1 cellular context compared by ENCODE assay signal in the genomic region with DNA sequence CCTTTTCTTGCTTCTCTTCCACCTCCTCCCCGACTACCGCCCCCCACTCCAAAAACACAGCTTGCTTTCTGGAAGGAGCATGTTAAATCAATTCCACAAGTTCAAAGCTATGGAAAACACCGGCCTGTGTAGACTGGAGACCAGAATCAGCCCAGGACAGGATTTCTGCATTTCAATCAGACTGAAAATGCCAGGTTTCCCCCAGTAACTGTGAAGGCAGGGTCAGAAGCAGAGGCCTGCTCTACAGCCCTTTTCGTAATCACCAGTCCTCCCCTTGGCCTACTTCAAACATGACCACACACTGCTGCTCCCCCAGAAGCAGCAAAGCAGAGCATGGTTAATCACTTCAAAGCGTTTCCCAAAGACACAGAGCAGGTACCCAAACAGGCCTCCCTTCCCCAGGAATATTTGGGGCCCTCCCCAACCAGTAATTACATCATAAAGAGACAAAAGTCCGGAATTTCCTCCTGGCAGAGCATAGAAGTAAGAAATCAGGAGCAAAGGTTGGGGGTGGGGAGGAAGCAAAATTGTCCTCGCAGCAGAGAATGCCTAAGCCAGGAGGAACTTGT.
TF ChIP-seq lines count a peak whose summit lies in the region.

No MANE protein-coding gene starts in this region.

TF ChIP-seq in HepG2, 621 proteins besides CTCF, POLR2A, EP300 and RAD21 (continued from another document and continues in another):
- TF ChIP-seq, protein P1, sequence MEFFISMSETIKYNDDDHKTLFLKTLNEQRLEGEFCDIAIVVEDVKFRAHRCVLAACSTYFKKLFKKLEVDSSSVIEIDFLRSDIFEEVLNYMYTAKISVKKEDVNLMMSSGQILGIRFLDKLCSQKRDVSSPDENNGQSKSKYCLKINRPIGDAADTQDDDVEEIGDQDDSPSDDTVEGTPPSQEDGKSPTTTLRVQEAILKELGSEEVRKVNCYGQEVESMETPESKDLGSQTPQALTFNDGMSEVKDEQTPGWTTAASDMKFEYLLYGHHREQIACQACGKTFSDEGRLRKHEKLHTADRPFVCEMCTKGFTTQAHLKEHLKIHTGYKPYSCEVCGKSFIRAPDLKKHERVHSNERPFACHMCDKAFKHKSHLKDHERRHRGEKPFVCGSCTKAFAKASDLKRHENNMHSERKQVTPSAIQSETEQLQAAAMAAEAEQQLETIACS (CRISPR knock-in tag; IDR thresholded peaks at IDR 0.05), result no peak
- peak; percentile 89; the same call in 1 of the 2 replicates for TF ChIP-seq ZZZ3 (CRISPR knock-in tag; IDR thresholded peaks at IDR 0.05; ENCODE audit: borderline replicate concordance)
- TF ChIP-seq, protein P2, sequence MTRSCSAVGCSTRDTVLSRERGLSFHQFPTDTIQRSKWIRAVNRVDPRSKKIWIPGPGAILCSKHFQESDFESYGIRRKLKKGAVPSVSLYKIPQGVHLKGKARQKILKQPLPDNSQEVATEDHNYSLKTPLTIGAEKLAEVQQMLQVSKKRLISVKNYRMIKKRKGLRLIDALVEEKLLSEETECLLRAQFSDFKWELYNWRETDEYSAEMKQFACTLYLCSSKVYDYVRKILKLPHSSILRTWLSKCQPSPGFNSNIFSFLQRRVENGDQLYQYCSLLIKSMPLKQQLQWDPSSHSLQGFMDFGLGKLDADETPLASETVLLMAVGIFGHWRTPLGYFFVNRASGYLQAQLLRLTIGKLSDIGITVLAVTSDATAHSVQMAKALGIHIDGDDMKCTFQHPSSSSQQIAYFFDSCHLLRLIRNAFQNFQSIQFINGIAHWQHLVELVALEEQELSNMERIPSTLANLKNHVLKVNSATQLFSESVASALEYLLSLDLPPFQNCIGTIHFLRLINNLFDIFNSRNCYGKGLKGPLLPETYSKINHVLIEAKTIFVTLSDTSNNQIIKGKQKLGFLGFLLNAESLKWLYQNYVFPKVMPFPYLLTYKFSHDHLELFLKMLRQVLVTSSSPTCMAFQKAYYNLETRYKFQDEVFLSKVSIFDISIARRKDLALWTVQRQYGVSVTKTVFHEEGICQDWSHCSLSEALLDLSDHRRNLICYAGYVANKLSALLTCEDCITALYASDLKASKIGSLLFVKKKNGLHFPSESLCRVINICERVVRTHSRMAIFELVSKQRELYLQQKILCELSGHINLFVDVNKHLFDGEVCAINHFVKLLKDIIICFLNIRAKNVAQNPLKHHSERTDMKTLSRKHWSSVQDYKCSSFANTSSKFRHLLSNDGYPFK (CRISPR knock-in tag; IDR thresholded peaks at IDR 0.05; ENCODE audit: borderline replicate concordance), result no peak
- no peak for TF ChIP-seq HMGA1 (CRISPR knock-in tag; conservative IDR thresholded peaks at IDR 0.05)
- peak; percentile 68; the same call in 1 of the 2 replicates for TF ChIP-seq ZNF589 (CRISPR knock-in tag; conservative IDR thresholded peaks at IDR 0.05)
- peak; percentile 90 for TF ChIP-seq CREM (IDR thresholded peaks at IDR 0.05)
- no peak for TF ChIP-seq CREM (CRISPR knock-in tag; IDR thresholded peaks at IDR 0.05)
- TF ChIP-seq ZNF343 (CRISPR knock-in tag; IDR thresholded peaks at IDR 0.05), result 0 out of 2 replicates have a peak, but pooled peaks have one; percentile 20
- TF ChIP-seq ZNF333 (CRISPR knock-in tag; IDR thresholded peaks at IDR 0.05; ENCODE audit: borderline replicate concordance), result no peak
- TF ChIP-seq, protein P3, sequence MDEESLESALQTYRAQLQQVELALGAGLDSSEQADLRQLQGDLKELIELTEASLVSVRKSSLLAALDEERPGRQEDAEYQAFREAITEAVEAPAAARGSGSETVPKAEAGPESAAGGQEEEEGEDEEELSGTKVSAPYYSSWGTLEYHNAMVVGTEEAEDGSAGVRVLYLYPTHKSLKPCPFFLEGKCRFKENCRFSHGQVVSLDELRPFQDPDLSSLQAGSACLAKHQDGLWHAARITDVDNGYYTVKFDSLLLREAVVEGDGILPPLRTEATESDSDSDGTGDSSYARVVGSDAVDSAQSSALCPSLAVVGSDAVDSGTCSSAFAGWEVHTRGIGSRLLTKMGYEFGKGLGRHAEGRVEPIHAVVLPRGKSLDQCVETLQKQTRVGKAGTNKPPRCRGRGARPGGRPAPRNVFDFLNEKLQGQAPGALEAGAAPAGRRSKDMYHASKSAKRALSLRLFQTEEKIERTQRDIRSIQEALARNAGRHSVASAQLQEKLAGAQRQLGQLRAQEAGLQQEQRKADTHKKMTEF (CRISPR knock-in tag; IDR thresholded peaks at IDR 0.05), result peak; percentile 93; the same call in 1 of the 2 replicates
- no peak for TF ChIP-seq PCBP2 (optimal IDR thresholded peaks at IDR 0.05; ENCODE audit: low read depth, low read length, poor library complexity, severe bottlenecking)
- TF ChIP-seq ZNF724P (CRISPR knock-in tag; IDR thresholded peaks at IDR 0.05; ENCODE audit: borderline replicate concordance), result no peak
- no peak for TF ChIP-seq DNMT3B (CRISPR knock-in tag; conservative IDR thresholded peaks at IDR 0.05)
- peak; percentile 81; the same call in 1 of the 2 replicates for TF ChIP-seq FOXK1 (CRISPR knock-in tag; IDR thresholded peaks at IDR 0.05; ENCODE audit: borderline replicate concordance, low read depth)
- no peak for TF ChIP-seq FOXM1 (CRISPR knock-in tag; IDR thresholded peaks at IDR 0.05)
- no peak for TF ChIP-seq ZNF468 (CRISPR knock-in tag; IDR thresholded peaks at IDR 0.05)
- no peak for TF ChIP-seq ARNT (IDR thresholded peaks at IDR 0.05)
- TF ChIP-seq TCF12 (IDR thresholded peaks at IDR 0.05), result no peak
- no peak for TF ChIP-seq TCF12 (CRISPR knock-in tag; IDR thresholded peaks at IDR 0.05)
- TF ChIP-seq ZFP1 (CRISPR knock-in tag; IDR thresholded peaks at IDR 0.05), result peak; percentile 77; the same call in 1 of the 2 replicates
- TF ChIP-seq, protein P4, sequence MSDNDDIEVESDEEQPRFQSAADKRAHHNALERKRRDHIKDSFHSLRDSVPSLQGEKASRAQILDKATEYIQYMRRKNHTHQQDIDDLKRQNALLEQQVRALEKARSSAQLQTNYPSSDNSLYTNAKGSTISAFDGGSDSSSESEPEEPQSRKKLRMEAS (IDR thresholded peaks at IDR 0.05), result peak; percentile 76
- TF ChIP-seq, protein P5, sequence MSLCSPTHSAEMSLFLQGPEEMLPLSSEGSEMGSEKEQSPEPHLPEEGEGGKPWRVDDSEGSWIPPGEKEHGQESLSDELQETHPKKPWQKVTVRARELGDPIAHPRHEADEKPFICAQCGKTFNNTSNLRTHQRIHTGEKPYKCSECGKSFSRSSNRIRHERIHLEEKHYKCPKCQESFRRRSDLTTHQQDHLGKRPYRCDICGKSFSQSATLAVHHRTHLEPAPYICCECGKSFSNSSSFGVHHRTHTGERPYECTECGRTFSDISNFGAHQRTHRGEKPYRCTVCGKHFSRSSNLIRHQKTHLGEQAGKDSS (CRISPR knock-in tag; IDR thresholded peaks at IDR 0.05; ENCODE audit: borderline replicate concordance, low read depth), result peak; percentile 50; the same call in 1 of the 2 replicates
- TF ChIP-seq SRSF4 (IDR thresholded peaks at IDR 0.05; ENCODE audit: low read depth, low read length, poor library complexity, severe bottlenecking), result no peak
- TF ChIP-seq RORA (CRISPR knock-in tag; IDR thresholded peaks at IDR 0.05), result no peak
- TF ChIP-seq, protein P6, sequence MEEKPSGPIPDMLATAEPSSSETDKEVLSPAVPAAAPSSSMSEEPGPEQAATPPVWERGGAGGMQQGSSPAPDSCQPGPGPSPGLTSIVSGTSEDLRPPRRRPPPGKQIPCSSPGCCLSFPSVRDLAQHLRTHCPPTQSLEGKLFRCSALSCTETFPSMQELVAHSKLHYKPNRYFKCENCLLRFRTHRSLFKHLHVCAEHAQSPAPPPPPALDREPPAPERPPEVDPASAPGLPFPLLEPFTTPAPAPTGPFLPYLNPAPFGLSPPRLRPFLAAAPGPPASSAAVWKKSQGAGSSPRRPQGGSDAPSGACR (CRISPR knock-in tag; IDR thresholded peaks at IDR 0.05), result 0 out of 2 replicates have a peak, but pooled peaks have one; percentile 74
- TF ChIP-seq PHF21A (CRISPR knock-in tag; IDR thresholded peaks at IDR 0.05), result peak; percentile 99
- peak; percentile 86; the same call in 1 of the 2 replicates for TF ChIP-seq RXRA (CRISPR knock-in tag; IDR thresholded peaks at IDR 0.05)
- TF ChIP-seq, protein P7, sequence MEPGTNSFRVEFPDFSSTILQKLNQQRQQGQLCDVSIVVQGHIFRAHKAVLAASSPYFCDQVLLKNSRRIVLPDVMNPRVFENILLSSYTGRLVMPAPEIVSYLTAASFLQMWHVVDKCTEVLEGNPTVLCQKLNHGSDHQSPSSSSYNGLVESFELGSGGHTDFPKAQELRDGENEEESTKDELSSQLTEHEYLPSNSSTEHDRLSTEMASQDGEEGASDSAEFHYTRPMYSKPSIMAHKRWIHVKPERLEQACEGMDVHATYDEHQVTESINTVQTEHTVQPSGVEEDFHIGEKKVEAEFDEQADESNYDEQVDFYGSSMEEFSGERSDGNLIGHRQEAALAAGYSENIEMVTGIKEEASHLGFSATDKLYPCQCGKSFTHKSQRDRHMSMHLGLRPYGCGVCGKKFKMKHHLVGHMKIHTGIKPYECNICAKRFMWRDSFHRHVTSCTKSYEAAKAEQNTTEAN (CRISPR knock-in tag; conservative IDR thresholded peaks at IDR 0.05), result peak; percentile 60; the same call in 1 of the 2 replicates
- TF ChIP-seq, protein P8, sequence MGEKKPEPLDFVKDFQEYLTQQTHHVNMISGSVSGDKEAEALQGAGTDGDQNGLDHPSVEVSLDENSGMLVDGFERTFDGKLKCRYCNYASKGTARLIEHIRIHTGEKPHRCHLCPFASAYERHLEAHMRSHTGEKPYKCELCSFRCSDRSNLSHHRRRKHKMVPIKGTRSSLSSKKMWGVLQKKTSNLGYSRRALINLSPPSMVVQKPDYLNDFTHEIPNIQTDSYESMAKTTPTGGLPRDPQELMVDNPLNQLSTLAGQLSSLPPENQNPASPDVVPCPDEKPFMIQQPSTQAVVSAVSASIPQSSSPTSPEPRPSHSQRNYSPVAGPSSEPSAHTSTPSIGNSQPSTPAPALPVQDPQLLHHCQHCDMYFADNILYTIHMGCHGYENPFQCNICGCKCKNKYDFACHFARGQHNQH (CRISPR knock-in tag; IDR thresholded peaks at IDR 0.05), result peak; percentile 80
- peak in 1 of 2 experiments; percentile 36; a peak in 1 of 4 replicates for TF ChIP-seq NR2F1 (CRISPR knock-in tag; IDR thresholded peaks at IDR 0.05)
- TF ChIP-seq ZNF550 (CRISPR knock-in tag; IDR thresholded peaks at IDR 0.05; ENCODE audit: borderline replicate concordance), result no peak
- no peak for TF ChIP-seq ZNF282 (IDR thresholded peaks at IDR 0.05; ENCODE audit: partially characterized antibody)
- TF ChIP-seq, protein P9, sequence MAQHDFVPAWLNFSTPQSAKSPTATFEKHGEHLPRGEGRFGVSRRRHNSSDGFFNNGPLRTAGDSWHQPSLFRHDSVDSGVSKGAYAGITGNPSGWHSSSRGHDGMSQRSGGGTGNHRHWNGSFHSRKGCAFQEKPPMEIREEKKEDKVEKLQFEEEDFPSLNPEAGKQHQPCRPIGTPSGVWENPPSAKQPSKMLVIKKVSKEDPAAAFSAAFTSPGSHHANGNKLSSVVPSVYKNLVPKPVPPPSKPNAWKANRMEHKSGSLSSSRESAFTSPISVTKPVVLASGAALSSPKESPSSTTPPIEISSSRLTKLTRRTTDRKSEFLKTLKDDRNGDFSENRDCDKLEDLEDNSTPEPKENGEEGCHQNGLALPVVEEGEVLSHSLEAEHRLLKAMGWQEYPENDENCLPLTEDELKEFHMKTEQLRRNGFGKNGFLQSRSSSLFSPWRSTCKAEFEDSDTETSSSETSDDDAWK (CRISPR knock-in tag; IDR thresholded peaks at IDR 0.05), result no peak
- no peak for TF ChIP-seq ZNF713 (CRISPR knock-in tag; IDR thresholded peaks at IDR 0.05)
- peak; percentile 54 for TF ChIP-seq ISL2 (CRISPR knock-in tag; IDR thresholded peaks at IDR 0.05)
- TF ChIP-seq, protein P10, sequence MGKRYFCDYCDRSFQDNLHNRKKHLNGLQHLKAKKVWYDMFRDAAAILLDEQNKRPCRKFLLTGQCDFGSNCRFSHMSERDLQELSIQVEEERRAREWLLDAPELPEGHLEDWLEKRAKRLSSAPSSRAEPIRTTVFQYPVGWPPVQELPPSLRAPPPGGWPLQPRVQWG (CRISPR knock-in tag; IDR thresholded peaks at IDR 0.05; ENCODE audit: borderline replicate concordance, low read depth), result no peak
- TF ChIP-seq, protein P11, sequence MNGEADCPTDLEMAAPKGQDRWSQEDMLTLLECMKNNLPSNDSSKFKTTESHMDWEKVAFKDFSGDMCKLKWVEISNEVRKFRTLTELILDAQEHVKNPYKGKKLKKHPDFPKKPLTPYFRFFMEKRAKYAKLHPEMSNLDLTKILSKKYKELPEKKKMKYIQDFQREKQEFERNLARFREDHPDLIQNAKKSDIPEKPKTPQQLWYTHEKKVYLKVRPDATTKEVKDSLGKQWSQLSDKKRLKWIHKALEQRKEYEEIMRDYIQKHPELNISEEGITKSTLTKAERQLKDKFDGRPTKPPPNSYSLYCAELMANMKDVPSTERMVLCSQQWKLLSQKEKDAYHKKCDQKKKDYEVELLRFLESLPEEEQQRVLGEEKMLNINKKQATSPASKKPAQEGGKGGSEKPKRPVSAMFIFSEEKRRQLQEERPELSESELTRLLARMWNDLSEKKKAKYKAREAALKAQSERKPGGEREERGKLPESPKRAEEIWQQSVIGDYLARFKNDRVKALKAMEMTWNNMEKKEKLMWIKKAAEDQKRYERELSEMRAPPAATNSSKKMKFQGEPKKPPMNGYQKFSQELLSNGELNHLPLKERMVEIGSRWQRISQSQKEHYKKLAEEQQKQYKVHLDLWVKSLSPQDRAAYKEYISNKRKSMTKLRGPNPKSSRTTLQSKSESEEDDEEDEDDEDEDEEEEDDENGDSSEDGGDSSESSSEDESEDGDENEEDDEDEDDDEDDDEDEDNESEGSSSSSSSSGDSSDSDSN (CRISPR knock-in tag; IDR thresholded peaks at IDR 0.05), result no peak; the same call in 1 of the 2 replicates
- no peak for TF ChIP-seq ZNF496 (CRISPR knock-in tag; IDR thresholded peaks at IDR 0.05; ENCODE audit: insufficient replicate concordance)
